26 cellular contexts compared by ENCODE assay signal in genomic region chr12:128871516-128871892, GRCh38. TPM values are rescaled to one million over a fixed set of nuclear protein-coding genes. Genes with fewer than 3 reads are reported as not detected.
"Had no signal": no experiment of that assay in that cellular context is flagged by ENCODE, and none has a peak within 500 bp of the region (broad histone marks: within the 10 kb centered on the region; RNA-seq: fewer than 3 reads in every experiment).

No MANE protein-coding gene starts in this region.

- H3K27ac ChIP-seq: brain microvascular endothelial cell, coronary artery, dorsolateral prefrontal cortex, gastrocnemius medialis, hepatocyte, spleen, testis, transverse colon had no signal

- H3K4me2 ChIP-seq: hepatocyte had no signal

- H3K4me1 ChIP-seq: gastrocnemius medialis, spleen, testis, transverse colon had no signal

- DNase-seq: activated CD4-positive, alpha-beta memory T cell treated with anti-CD3 and anti-CD28 coated beads for 36 hours; activated CD4-positive, alpha-beta T cell treated with anti-CD3 and anti-CD28 coated beads, Interleukin-2, amount 10 ng/mL, durations not matched to agents 24 days and 14 days; activated CD4-positive, CD25-positive, alpha-beta regulatory T cell treated with anti-CD3 and anti-CD28 coated beads, Interleukin-2, amount 50 U/mL, for 72 hours; activated CD8-positive, alpha-beta memory T cell treated with anti-CD3 and anti-CD28 coated beads, Interleukin-2, amount 50 U/mL, for 4 hours; activated gamma-delta T cell treated with Interleukin-2 at 50 U/mL for 16 hours; activated naive CD4-positive, alpha-beta T cell treated with anti-CD3 and anti-CD28 coated beads, Interleukin-2, amount 50 U/mL, for 16 hours; activated T-cell treated with anti-CD3 and anti-CD28 coated beads, Interleukin-2, amount 50 U/mL, for 1 hour; amniotic stem cell; brain microvascular endothelial cell; dorsolateral prefrontal cortex; effector memory CD8-positive, alpha-beta T cell; erythroblast; gastrocnemius medialis; islet precursor cell; naive thymus-derived CD4-positive, alpha-beta T cell; occipital lobe; right cardiac atrium; spleen; stimulated activated CD4-positive, alpha-beta T cell treated with anti-CD3 and anti-CD28 coated beads, Interleukin-2, amount 100 ng/mL, for 48 hours; stimulated activated naive CD8-positive, alpha-beta T cell treated with anti-CD3 and anti-CD28 coated beads, Interleukin-15, Interleukin-2, amounts not matched to agents 100 U/mL and 50 U/mL, for 24 hours; testis; transverse colon had no signal

- FAIRE-seq: astrocyte had no signal

- H3K27me3 ChIP-seq: brain microvascular endothelial cell, dorsolateral prefrontal cortex, gastrocnemius medialis, hepatocyte, spleen, testis, transverse colon had no signal

- H2AFZ ChIP-seq: hepatocyte had no signal

- H3K4me3 ChIP-seq: coronary artery, dorsolateral prefrontal cortex, gastrocnemius medialis, hepatocyte, spleen, testis, transverse colon had no signal

- ATAC-seq: activated T-helper 17 cell treated with anti-CD3 and anti-CD28 coated beads, Interleukin-2, amount 50 U/mL, for 72 hours; effector memory CD8-positive, alpha-beta T cell; gastrocnemius medialis; naive thymus-derived CD4-positive, alpha-beta T cell; right cardiac atrium; stimulated activated naive CD8-positive, alpha-beta T cell treated with anti-CD3 and anti-CD28 coated beads, Interleukin-15, Interleukin-2, amounts not matched to agents 100 U/mL and 50 U/mL, for 24 hours had no signal

- H3K79me2 ChIP-seq: hepatocyte had no signal

- H3K36me3 ChIP-seq: brain microvascular endothelial cell, gastrocnemius medialis, transverse colon had no signal

- H3K9me3 ChIP-seq: gastrocnemius medialis, testis had no signal

RNA-seq across cellular contexts. Expression of gene GLT1D1, which starts 18.2 kb away (rescaled TPM):
- total RNA-seq: activated CD4-positive, alpha-beta memory T cell treated with anti-CD3 and anti-CD28 coated beads for 36 hours; activated T-helper 17 cell treated with anti-CD3 and anti-CD28 coated beads, Interleukin-2, amount 50 U/mL, for 72 hours; transverse colon had no signal
- polyA plus RNA-seq: naive thymus-derived CD4-positive, alpha-beta T cell had no signal
